ENCODE assay signal across 17 cellular contexts in genomic region chr20:7137395-7138151, GRCh38.
A peak's percentile ranks its signal among the peaks of the same experiment; 100 is the strongest.
DNase-seq lines count a peak whose midpoint lies in the region; ATAC-seq, FAIRE-seq and TF ChIP-seq lines count a peak whose summit lies in the region.
"Had no signal": no experiment of that assay in that cellular context is flagged by ENCODE, and none has a peak within 500 bp of the region (broad histone marks: within the 10 kb centered on the region; RNA-seq: fewer than 3 reads in every experiment).

No MANE protein-coding gene starts in this region.

- H3K4me3 ChIP-seq in GM12878: no peak overlapping the region
- H3K4me3 ChIP-seq: prostate gland had no signal

- no TSS peak for BruUV-seq in GM12878 (replicated peaks; lab: Mats Ljungman, UMichigan)

- DNase-seq in GM12878 (ENCODE audit: low read depth, low spot score) (peak; percentile 15), nephron progenitor cell (no peak), NCI-H526 treated with DMSO at 0.1 percent for 48 hours (lab: John Stamatoyannopoulos, UW) (no peak), HuH-7 (ENCODE audit: low spot score) (no peak)
- no peak for DNase-seq in activated CD4-positive, alpha-beta T cell treated with anti-CD3 and anti-CD28 coated beads for 1 hour
- DNase-seq: activated CD8-positive, alpha-beta T cell treated with anti-CD3 and anti-CD28 coated beads, Interleukin-2, amount 10 ng/mL, durations not matched to agents 7 days and 5 days; activated effector memory CD4-positive, alpha-beta T cell treated with anti-CD3 and anti-CD28 coated beads, Interleukin-2, amount 50 U/mL, for 16 hours; H9; hippocampal formation; left cardiac atrium; NCI-H1436; SK-N-SH had no signal

- 39% methylated on average over 4 of the region's 4 CpGs for WGBS in GM12878 (ENCODE audit: insufficient coverage, insufficient replicate concordance, low lambda C conversion rate, missing lambda C conversion rate)

- in situ Hi-C loops in GM12878 (cut with MboI): no loop called here

- no peak for TF ChIP-seq CTCF in GM12878 (IDR thresholded peaks at IDR 0.05 in 2 of 3, conservative IDR thresholded peaks at IDR 0.05 in 1 of 3; ENCODE audit: control insufficient read depth in 2 of 3, extremely low read depth in 1 of 3, insufficient read depth in 1 of 3, low read depth in 3 of 3, low read length in 3 of 3)
- no peak for TF ChIP-seq CTCF in nephron progenitor cell (IDR thresholded peaks at IDR 0.05)

- H3K4me1 Mint-ChIP-seq in nephron progenitor cell: no peaks in the 10 kb centered on the region
- H3K4me1 Mint-ChIP-seq: H9 had no signal

- TF ChIP-seq EP300 in GM12878 (IDR thresholded peaks at IDR 0.05; ENCODE audit: borderline replicate concordance in 1 of 2, control insufficient read depth in 1 of 2, low read depth in 2 of 2, low read length in 2 of 2): no peak

- intact Hi-C loops in GM12878 (cut with micrococcal nuclease; ENCODE audit: unreplicated experiment): no loop called here

- CTCF ChIA-PET in GM12878 (lab: Yijun Ruan, JAX): interaction anchor here (0.8 to 1.8 kb wide), 3 partner anchors 24 to 148 kb away, joined by 3 read pairs; no protein-coding TSS in a partner anchor

- H3K4me2 ChIP-seq in GM12878 (ENCODE audit: control insufficient read depth, insufficient read depth): no peak overlapping the region
- H3K4me2 ChIP-seq: SK-N-SH had no signal

- no peaks in the 10 kb centered on the region for H3K36me3 Mint-ChIP-seq in nephron progenitor cell (ENCODE audit: low read depth)

- RAD21 ChIA-PET in GM12878 (lab: Charles Lee; ENCODE audit: unreplicated experiment): interaction anchor here (0.6 to 1.6 kb wide), 3 partner anchors 148 to 565 kb away, joined by 3 to 5 read pairs (median 4); no protein-coding TSS in a partner anchor

- no peaks in the 10 kb centered on the region for H3K36me3 ChIP-seq in GM12878 (ENCODE audit: control insufficient read depth in 2 of 2, insufficient read depth in 2 of 2, low read length in 1 of 2)
- H3K36me3 ChIP-seq: prostate gland had no signal

- ATAC-seq in GM18867 (IDR thresholded peaks at IDR 0.05; ENCODE audit: unreplicated experiment) (peak; percentile 74), GM21528 (IDR thresholded peaks at IDR 0.05; ENCODE audit: low FRiP score, unreplicated experiment) (peak; percentile 58), HG03097 (IDR thresholded peaks at IDR 0.05; ENCODE audit: low FRiP score, unreplicated experiment) (peak; percentile 95), GM12878 (peak; percentile 92)
- ATAC-seq: activated CD8-positive, alpha-beta T cell treated with anti-CD3 and anti-CD28 coated beads, Interleukin-2, amount 10 ng/mL, durations not matched to agents 7 days and 5 days; left cardiac atrium had no signal

- H3K27me3 ChIP-seq in GM12878 (replicated peaks in 1 of 2; ENCODE audit: control insufficient read depth in 2 of 2, insufficient read depth in 2 of 2, low read length in 1 of 2): no peaks in the 10 kb centered on the region

- H3K79me2 ChIP-seq in GM12878 (ENCODE audit: control insufficient read depth, insufficient read depth, low read length): no peaks in the 10 kb centered on the region

- no peaks in the 10 kb centered on the region for H4K20me1 ChIP-seq in GM12878 (ENCODE audit: control insufficient read depth, insufficient read depth)

- no peak for FAIRE-seq in GM12878 (lab: Jason Lieb, UNC)

- H3K27ac Mint-ChIP-seq in nephron progenitor cell: no peak overlapping the region
- H3K27ac Mint-ChIP-seq: activated CD8-positive, alpha-beta T cell treated with anti-CD3 and anti-CD28 coated beads, Interleukin-2, amount 10 ng/mL, durations not matched to agents 7 days and 5 days; dendritic cell treated with granulocyte-macrophage colony-stimulating factor and Interleukin-4, amounts not matched to agents 40 ng/mL and 50 ng/mL, for 4 days; H9 had no signal

- no peaks in the 10 kb centered on the region for H3K9me3 ChIP-seq in GM12878 (replicated peaks; ENCODE audit: control insufficient read depth, insufficient read depth, low read length)
- H3K9me3 ChIP-seq: prostate gland, SK-N-SH had no signal

- no peak overlapping the region for H3K27ac ChIP-seq in GM12878 (ENCODE audit: control insufficient read depth, insufficient read depth)
- H3K27ac ChIP-seq: prostate gland had no signal

- no peak for TF ChIP-seq POLR2A in GM12878 (IDR thresholded peaks at IDR 0.05; ENCODE audit: low read depth, low read length)

- POLR2A ChIA-PET in GM12878 (lab: Charles Lee): interaction anchor here (0.5 kb wide), 1 partner anchor 12 kb away, joined by 3 read pairs; no protein-coding TSS in a partner anchor

- H3K9me3 Mint-ChIP-seq in nephron progenitor cell: peaks cover 4% of the 10 kb centered on the region
- H3K9me3 Mint-ChIP-seq: dendritic cell treated with granulocyte-macrophage colony-stimulating factor and Interleukin-4, amounts not matched to agents 40 ng/mL and 50 ng/mL, for 4 days; H9 had no signal

- SMC1A ChIA-PET in GM12878 (lab: Charles Lee; ENCODE audit: uncharacterized antibody, unreplicated experiment): interaction anchor here (1.0 to 1.6 kb wide), 5 partner anchors 12 to 44 kb away, joined by 3 to 6 read pairs (median 3); no protein-coding TSS in a partner anchor

- TF ChIP-seq RAD21 in GM12878 (IDR thresholded peaks at IDR 0.05; ENCODE audit: insufficient read depth, low read depth, low read length): no peak

- H3K4me3 Mint-ChIP-seq in nephron progenitor cell: no peak overlapping the region
- H3K4me3 Mint-ChIP-seq: activated CD8-positive, alpha-beta T cell treated with anti-CD3 and anti-CD28 coated beads, Interleukin-2, amount 10 ng/mL, durations not matched to agents 7 days and 5 days; dendritic cell treated with granulocyte-macrophage colony-stimulating factor and Interleukin-4, amounts not matched to agents 40 ng/mL and 50 ng/mL, for 4 days; H9 had no signal

- no peaks in the 10 kb centered on the region for H3K4me1 ChIP-seq in GM12878 (ENCODE audit: control insufficient read depth, insufficient read depth, low read length)
- H3K4me1 ChIP-seq: prostate gland had no signal

- H2AFZ ChIP-seq in GM12878 (ENCODE audit: control insufficient read depth, low read depth, low read length): no peak overlapping the region

- H3K9ac ChIP-seq in GM12878 (ENCODE audit: control insufficient read depth, insufficient read depth, low read length): no peak overlapping the region
- H3K9ac ChIP-seq: SK-N-SH had no signal

- H3K27me3 Mint-ChIP-seq in nephron progenitor cell (ENCODE audit: low read depth, poor library complexity): no peaks in the 10 kb centered on the region
- H3K27me3 Mint-ChIP-seq: dendritic cell treated with granulocyte-macrophage colony-stimulating factor and Interleukin-4, amounts not matched to agents 40 ng/mL and 50 ng/mL, for 4 days had no signal

TF ChIP-seq in GM12878, 131 proteins besides CTCF, POLR2A, EP300 and RAD21 (continues in another document):
- TF ChIP-seq ETV6 (conservative IDR thresholded peaks at IDR 0.05 in 1 of 2, IDR thresholded peaks at IDR 0.05 in 1 of 2; ENCODE audit: borderline replicate concordance in 1 of 2, low read depth in 1 of 2): no peak
- TF ChIP-seq MEF2B (IDR thresholded peaks at IDR 0.05; ENCODE audit: partially characterized antibody, poor library complexity, severe bottlenecking): peak; percentile 23
- peak; percentile 71; the same call in 1 of the 2 replicates for TF ChIP-seq NR2F1 (conservative IDR thresholded peaks at IDR 0.05)
- peak; percentile 20; the same call in 1 of the 2 replicates for TF ChIP-seq MTA2 (IDR thresholded peaks at IDR 0.05; ENCODE audit: low read depth)
- TF ChIP-seq IKZF2 (IDR thresholded peaks at IDR 0.05): peak in 1 of 2 experiments; percentile 20; a peak in 2 of 4 replicates
- no peak for TF ChIP-seq FOXM1 (IDR thresholded peaks at IDR 0.05; ENCODE audit: low read depth, low read length)
- TF ChIP-seq IRF3 (IDR thresholded peaks at IDR 0.05): no peak
- TF ChIP-seq, protein P1, sequence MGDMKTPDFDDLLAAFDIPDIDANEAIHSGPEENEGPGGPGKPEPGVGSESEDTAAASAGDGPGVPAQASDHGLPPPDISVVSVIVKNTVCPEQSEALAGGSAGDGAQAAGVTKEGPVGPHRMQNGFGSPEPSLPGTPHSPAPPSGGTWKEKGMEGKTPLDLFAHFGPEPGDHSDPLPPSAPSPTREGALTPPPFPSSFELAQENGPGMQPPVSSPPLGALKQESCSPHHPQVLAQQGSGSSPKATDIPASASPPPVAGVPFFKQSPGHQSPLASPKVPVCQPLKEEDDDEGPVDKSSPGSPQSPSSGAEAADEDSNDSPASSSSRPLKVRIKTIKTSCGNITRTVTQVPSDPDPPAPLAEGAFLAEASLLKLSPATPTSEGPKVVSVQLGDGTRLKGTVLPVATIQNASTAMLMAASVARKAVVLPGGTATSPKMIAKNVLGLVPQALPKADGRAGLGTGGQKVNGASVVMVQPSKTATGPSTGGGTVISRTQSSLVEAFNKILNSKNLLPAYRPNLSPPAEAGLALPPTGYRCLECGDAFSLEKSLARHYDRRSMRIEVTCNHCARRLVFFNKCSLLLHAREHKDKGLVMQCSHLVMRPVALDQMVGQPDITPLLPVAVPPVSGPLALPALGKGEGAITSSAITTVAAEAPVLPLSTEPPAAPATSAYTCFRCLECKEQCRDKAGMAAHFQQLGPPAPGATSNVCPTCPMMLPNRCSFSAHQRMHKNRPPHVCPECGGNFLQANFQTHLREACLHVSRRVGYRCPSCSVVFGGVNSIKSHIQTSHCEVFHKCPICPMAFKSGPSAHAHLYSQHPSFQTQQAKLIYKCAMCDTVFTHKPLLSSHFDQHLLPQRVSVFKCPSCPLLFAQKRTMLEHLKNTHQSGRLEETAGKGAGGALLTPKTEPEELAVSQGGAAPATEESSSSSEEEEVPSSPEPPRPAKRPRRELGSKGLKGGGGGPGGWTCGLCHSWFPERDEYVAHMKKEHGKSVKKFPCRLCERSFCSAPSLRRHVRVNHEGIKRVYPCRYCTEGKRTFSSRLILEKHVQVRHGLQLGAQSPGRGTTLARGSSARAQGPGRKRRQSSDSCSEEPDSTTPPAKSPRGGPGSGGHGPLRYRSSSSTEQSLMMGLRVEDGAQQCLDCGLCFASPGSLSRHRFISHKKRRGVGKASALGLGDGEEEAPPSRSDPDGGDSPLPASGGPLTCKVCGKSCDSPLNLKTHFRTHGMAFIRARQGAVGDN (IDR thresholded peaks at IDR 0.05): peak; percentile 16; the same call in 1 of the 2 replicates
